31 cellular contexts compared by ENCODE assay signal in the genomic region with DNA sequence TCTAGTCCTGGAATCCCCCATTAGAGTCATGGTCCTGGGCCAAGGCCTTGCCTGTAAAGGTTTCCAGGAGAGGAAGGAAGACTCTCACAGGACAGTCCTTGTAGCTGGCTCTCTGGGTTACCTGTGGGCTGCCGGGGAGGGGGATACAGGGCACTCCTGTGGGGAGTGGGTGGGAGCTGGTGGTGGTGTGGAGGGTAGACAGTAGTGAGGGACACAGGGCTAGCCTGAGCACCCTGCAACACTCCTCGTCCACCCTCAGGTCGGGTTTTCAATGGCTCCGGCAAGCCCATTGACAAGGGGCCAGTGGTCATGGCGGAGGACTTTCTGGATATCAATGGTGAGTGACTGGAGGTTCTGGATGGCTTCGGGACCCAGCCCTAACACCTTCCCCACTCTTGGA. TPM values are rescaled to one million over a fixed set of nuclear protein-coding genes. Genes with fewer than 3 reads are reported as not detected.
DNase-seq lines count a peak whose midpoint lies in the region; TF ChIP-seq lines count a peak whose summit lies in the region.
"Had no signal": no experiment of that assay in that cellular context is flagged by ENCODE, and none has a peak within 500 bp of the region (broad histone marks: within the 10 kb centered on the region; RNA-seq: fewer than 3 reads in every experiment).

No MANE protein-coding gene starts in this region.

- peak overlapping the region; percentile 39 for H3K27ac Mint-ChIP-seq in endodermal cell
- H3K27ac Mint-ChIP-seq: CD4-positive, alpha-beta memory T cell; dendritic cell treated with granulocyte-macrophage colony-stimulating factor and Interleukin-4, amounts not matched to agents 40 ng/mL and 50 ng/mL, for 4 days; mesothelial cell of epicardium had no signal

- H3K27me3 Mint-ChIP-seq in endodermal cell (ENCODE audit: insufficient read depth) = peaks cover 65% of the 10 kb centered on the region

- WGBS in endodermal cell (ENCODE audit: insufficient coverage in 1 of 2, insufficient read length in 1 of 2), 2 experiments = 92 to 97% methylated on average over 3 to 6 of the region's 6 CpGs

- no peaks in the 10 kb centered on the region for H3K4me1 ChIP-seq in endodermal cell (ENCODE audit: control insufficient read depth, insufficient read depth, low read length)
- H3K4me1 ChIP-seq: HAP-1, uterus had no signal

- H3K27me3 ChIP-seq in H7 (ENCODE audit: control insufficient read depth, insufficient read depth, low read length) = peaks cover 28% of the 10 kb centered on the region
- peaks cover 51% of the 10 kb centered on the region for H3K27me3 ChIP-seq in endodermal cell (ENCODE audit: control insufficient read depth, insufficient read depth, low read length, poor library complexity, severe bottlenecking)
- H3K27me3 ChIP-seq: uterus had no signal

- CTCF ChIA-PET in GM10248 (lab: Yijun Ruan, JAX) = no interaction called here

- no peak for TF ChIP-seq CTCF in endodermal cell (conservative IDR thresholded peaks at IDR 0.05)
- TF ChIP-seq CTCF in GM10248 (IDR thresholded peaks at IDR 0.05; ENCODE audit: control extremely low read depth, extremely low read depth, low read depth, missing control alignments) = no peak

- H3K36me3 ChIP-seq in H7 (replicated peaks; ENCODE audit: control insufficient read depth, insufficient read depth, low read length) (no peaks in the 10 kb centered on the region), endodermal cell (ENCODE audit: control insufficient read depth, insufficient read depth, low read length) (no peaks in the 10 kb centered on the region)
- H3K36me3 ChIP-seq: HAP-1, uterus had no signal

- no peaks in the 10 kb centered on the region for H3K36me3 Mint-ChIP-seq in endodermal cell (ENCODE audit: low read depth)
- H3K36me3 Mint-ChIP-seq: CD4-positive, alpha-beta memory T cell; mesothelial cell of epicardium; naive B cell had no signal

- peak; percentile 53 for DNase-seq in activated CD8-positive, alpha-beta memory T cell treated with anti-CD3 and anti-CD28 coated beads for 24 hours
- DNase-seq in activated CD8-positive, alpha-beta memory T cell treated with anti-CD3 and anti-CD28 coated beads, Interleukin-2, amount 50 U/mL, for 48 hours = no peak
- DNase-seq in H7 (peak; percentile 8), endodermal cell (peak; percentile 35), DMS153 treated with DMSO at 0.1 percent for 48 hours (lab: John Stamatoyannopoulos, UW; ENCODE audit: unreplicated experiment) (no peak), HuH-7 (ENCODE audit: low spot score) (no peak), GM10248 (ENCODE audit: extremely low spot score) (no peak)
- DNase-seq in stimulated activated CD8-positive, alpha-beta memory T cell treated with anti-CD3 and anti-CD28 coated beads, Interleukin-4, amount 100 ng/mL, for 48 hours = peak; percentile 14
- DNase-seq: activated CD4-positive, alpha-beta T cell treated with anti-CD3 and anti-CD28 coated beads, Interleukin-2, amount 50 U/mL, for 4 hours; activated naive CD4-positive, alpha-beta T cell treated with Interleukin-2 at 50 U/mL for 16 hours; activated T-cell treated with anti-CD3 and anti-CD28 coated beads, Interleukin-2, amount 50 U/mL, for 4 hours; caudate nucleus; CD4-positive, alpha-beta memory T cell; glutamatergic neuron; left ventricle myocardium superior; naive B cell; NCI-H1417; NCI-H2029; NCI-H526 treated with DMSO at 0.1 percent for 48 hours; NK-92 treated with Interleukin-12 subunit alpha and Interleukin-12 subunit beta, amount 100 ng/mL, for 24 hours; PC-9; stimulated activated naive CD4-positive, alpha-beta T cell had no signal

- H3K4me1 Mint-ChIP-seq in endodermal cell = no peaks in the 10 kb centered on the region
- H3K4me1 Mint-ChIP-seq: mesothelial cell of epicardium had no signal

- H3K9me3 Mint-ChIP-seq in endodermal cell = no peaks in the 10 kb centered on the region
- H3K9me3 Mint-ChIP-seq: activated T-cell treated with anti-CD3 and anti-CD28 coated beads, Interleukin-2, amount 50 U/mL, for 4 hours; CD4-positive, alpha-beta memory T cell; dendritic cell treated with granulocyte-macrophage colony-stimulating factor and Interleukin-4, amounts not matched to agents 40 ng/mL and 50 ng/mL, for 4 days; mesothelial cell of epicardium; naive B cell had no signal

- no peak overlapping the region for H3K9ac ChIP-seq in endodermal cell (ENCODE audit: extremely low read depth, low read length, poor library complexity, severe bottlenecking)
- H3K9ac ChIP-seq: SK-N-SH had no signal

- POLR2A ChIA-PET in GM10248 (lab: Yijun Ruan, JAX) = no interaction called here

- H3K4me3 Mint-ChIP-seq in endodermal cell = no peak overlapping the region
- H3K4me3 Mint-ChIP-seq: activated T-cell treated with anti-CD3 and anti-CD28 coated beads, Interleukin-2, amount 50 U/mL, for 4 hours; CD4-positive, alpha-beta memory T cell; dendritic cell treated with granulocyte-macrophage colony-stimulating factor and Interleukin-4, amounts not matched to agents 40 ng/mL and 50 ng/mL, for 4 days; mesothelial cell of epicardium; naive B cell had no signal

- H3K27ac ChIP-seq in endodermal cell (ENCODE audit: low read depth, low read length) = no peak overlapping the region
- H3K27ac ChIP-seq: PC-9, uterus had no signal

- H3K4me3 ChIP-seq in H7 (ENCODE audit: insufficient read depth, low read depth, low read length) = no peak overlapping the region
- no peak overlapping the region for H3K4me3 ChIP-seq in endodermal cell (ENCODE audit: low read length)
- H3K4me3 ChIP-seq: HAP-1, PC-9, uterus had no signal

- no peaks in the 10 kb centered on the region for H3K9me3 ChIP-seq in endodermal cell (ENCODE audit: control insufficient read depth, low read length)
- H3K9me3 ChIP-seq: HAP-1, SK-N-SH, uterus had no signal

RNA-seq across cellular contexts. Expression of a gene that starts 19.7 kb away (rescaled TPM):
- total RNA-seq in H7 (2014; rRNA removed; shearing (Covaris generic)) = not detected in 2 replicates
- total RNA-seq in endodermal cell = under 1 TPM; 0.24 to 0.97 TPM
- polyA plus RNA-seq in endodermal cell (2013, experiment 1 of 2) = 1.1 TPM
- 0.62 TPM for polyA plus RNA-seq in endodermal cell (2013, experiment 2 of 2)
- total RNA-seq: activated T-cell treated with anti-CD3 and anti-CD28 coated beads, Interleukin-2, amount 50 U/mL, for 4 hours; PC-9; T-helper 1 cell treated with Interleukin-12 subunit alpha and Interleukin-12 subunit beta and Interleukin-4 antibody, amounts not matched to agents 30 ng/mL and 1 ng/mL, for 36 hours had no signal
- polyA plus RNA-seq: CD4-positive, alpha-beta memory T cell had no signal

RNA-seq across cellular contexts. Expression of a gene that starts 23.1 kb away (rescaled TPM):
- 0.14 TPM in 1 of 2 replicates, not detected in the other for total RNA-seq in H7 (2014; rRNA removed; shearing (Covaris generic))
- not detected for total RNA-seq in endodermal cell
- 1.1 TPM for polyA plus RNA-seq in endodermal cell (2013, experiment 1 of 2)
- polyA plus RNA-seq in endodermal cell (2013, experiment 2 of 2) = 0.79 TPM
- total RNA-seq: activated T-cell treated with anti-CD3 and anti-CD28 coated beads, Interleukin-2, amount 50 U/mL, for 4 hours; CD4-positive, alpha-beta memory T cell; fibroblast of villous mesenchyme; left ventricle myocardium superior; mesothelial cell of epicardium; pulmonary artery endothelial cell; T-helper 1 cell treated with Interleukin-12 subunit alpha and Interleukin-12 subunit beta and Interleukin-4 antibody, amounts not matched to agents 30 ng/mL and 1 ng/mL, for 36 hours; temporal lobe had no signal
- polyA plus RNA-seq: CD4-positive, alpha-beta memory T cell had no signal

RNA-seq across cellular contexts. Expression of a gene that starts 35.9 kb away (rescaled TPM):
- 13.4 and 13.5 TPM in 2 replicates for total RNA-seq in H7 (2014; rRNA removed; shearing (Covaris generic))
- 10 to 100 TPM; 13.3 to 19.9 TPM for total RNA-seq in endodermal cell
- 33.6 TPM for polyA plus RNA-seq in endodermal cell (2013, experiment 1 of 2)
- polyA plus RNA-seq in endodermal cell (2013, experiment 2 of 2) = 25.2 TPM

RNA-seq across cellular contexts. Expression of a gene that starts 58.4 kb away (rescaled TPM):
- total RNA-seq in H7 (2014; rRNA removed; shearing (Covaris generic)) = not detected in 2 replicates
- total RNA-seq in endodermal cell = under 1 TPM; 0.24 to 0.40 TPM
- 0.68 TPM for polyA plus RNA-seq in endodermal cell (2013, experiment 1 of 2)
- 0.58 TPM for polyA plus RNA-seq in endodermal cell (2013, experiment 2 of 2)
- total RNA-seq: CD4-positive, alpha-beta memory T cell; left ventricle myocardium superior; PC-9; T-helper 1 cell treated with Interleukin-12 subunit alpha and Interleukin-12 subunit beta and Interleukin-4 antibody, amounts not matched to agents 30 ng/mL and 1 ng/mL, for 36 hours had no signal
- polyA plus RNA-seq: CD4-positive, alpha-beta memory T cell had no signal

Comparison
In these comparisons a context has a peak if more than half of its experiments do, and no peak if none do; other contexts are left out.
1. DNase-seq: peak in activated CD8-positive, alpha-beta memory T cell treated with anti-CD3 and anti-CD28 coated beads for 24 hours (single experiment), H7 (single experiment), endodermal cell (single experiment) and stimulated activated CD8-positive, alpha-beta memory T cell treated with anti-CD3 and anti-CD28 coated beads, Interleukin-4, amount 100 ng/mL, for 48 hours (single experiment); none in activated CD8-positive, alpha-beta memory T cell treated with anti-CD3 and anti-CD28 coated beads, Interleukin-2, amount 50 U/mL, for 48 hours (single experiment), DMS153 treated with DMSO at 0.1 percent for 48 hours (single experiment), HuH-7 (single experiment) and GM10248 (single experiment).